Comparison of ENCODE assay signal across 9 cellular contexts in genomic region chr16:70686376-70687171, GRCh38. TPM values are rescaled to one million over a fixed set of nuclear protein-coding genes. Genes with fewer than 3 reads are reported as not detected.
A peak's percentile ranks its signal among the peaks of the same experiment; 100 is the strongest.
DNase-seq lines count a peak whose midpoint lies in the region; FAIRE-seq and TF ChIP-seq lines count a peak whose summit lies in the region.
"Had no signal": no experiment of that assay in that cellular context is flagged by ENCODE, and none has a peak within 500 bp of the region (broad histone marks: within the 10 kb centered on the region; RNA-seq: fewer than 3 reads in every experiment).

No MANE protein-coding gene starts in this region.

- TF ChIP-seq CTCF in cardiac muscle cell (IDR thresholded peaks at IDR 0.05; ENCODE audit: low read depth, low read length) (no peak), bronchial epithelial cell (IDR thresholded peaks at IDR 0.05; ENCODE audit: insufficient read depth, low read length, severe bottlenecking) (no peak), mesothelial cell of epicardium (IDR thresholded peaks at IDR 0.05; ENCODE audit: unreplicated experiment) (no peak), testis (IDR thresholded peaks at IDR 0.05) (no peak)

- H3K36me3 ChIP-seq in cardiac muscle cell (no peaks in the 10 kb centered on the region), bronchial epithelial cell (ENCODE audit: control insufficient read depth, insufficient read depth, low read length) (peaks cover 8% of the 10 kb centered on the region), testis (ENCODE audit: low read depth, missing control alignments) (no peaks in the 10 kb centered on the region)

- H3K27me3 ChIP-seq in cardiac muscle cell: no peaks in the 10 kb centered on the region
- no peaks in the 10 kb centered on the region for H3K27me3 ChIP-seq in bronchial epithelial cell (ENCODE audit: control insufficient read depth, insufficient read depth, low read length)
- no peaks in the 10 kb centered on the region for H3K27me3 ChIP-seq in testis

- no peaks in the 10 kb centered on the region for H3K9me3 ChIP-seq in cardiac muscle cell (ENCODE audit: low read depth)
- no peaks in the 10 kb centered on the region for H3K9me3 ChIP-seq in testis

- no peaks in the 10 kb centered on the region for H3K36me3 Mint-ChIP-seq in mesothelial cell of epicardium

- no peak for TF ChIP-seq POLR2A in testis (IDR thresholded peaks at IDR 0.05)

- H3K4me1 ChIP-seq in cardiac muscle cell (ENCODE audit: low read depth) (peaks cover 48% of the 10 kb centered on the region), testis (peaks cover 44% of the 10 kb centered on the region)

- 36% methylated on average over 29 of the region's 29 CpGs; no CpG with 5 or more reads in 1 of the 2 donors for WGBS in testis, 2 donors

- DNase-seq in cardiac muscle cell (ENCODE audit: low read depth in 1 of 2, low spot score in 1 of 2) (no peak), cardiac septum (ENCODE audit: low spot score) (no peak), bronchial epithelial cell (ENCODE audit: low read depth) (no peak), mesothelial cell of epicardium (ENCODE audit: low spot score in 2 of 2, unreplicated experiment in 2 of 2) (no peak), activated gamma-delta T cell (lab: John Stamatoyannopoulos, UW) (no peak), testis (no peak), KBM-7 (no peak), posterior vena cava (ENCODE audit: low spot score) (no peak)

- in situ Hi-C loops in KBM-7 (cut with MboI; ENCODE audit: low pct_unique_long_range_greater_than_20kb, low sequenced_read_pairs): no loop called here

- H3K27me3 Mint-ChIP-seq in mesothelial cell of epicardium (ENCODE audit: low read depth): no peaks in the 10 kb centered on the region

- H3K27ac Mint-ChIP-seq in mesothelial cell of epicardium: peak overlapping the region; percentile 84

- no peaks in the 10 kb centered on the region for H3K9me3 Mint-ChIP-seq in mesothelial cell of epicardium

- H3K27ac ChIP-seq in cardiac muscle cell: peak overlapping the region; percentile 75
- H3K27ac ChIP-seq in testis: peak overlapping the region in 1 of 2 donors; percentile 77

- H3K4me3 ChIP-seq in cardiac muscle cell: peak overlapping the region; percentile 6
- peak overlapping the region; percentile 86 for H3K4me3 ChIP-seq in bronchial epithelial cell (ENCODE audit: low read depth, low read length)
- peak overlapping the region in 1 of 2 donors; percentile 26 for H3K4me3 ChIP-seq in testis

- no peak for FAIRE-seq in bronchial epithelial cell (lab: Jason Lieb, UNC)
- FAIRE-seq: RCC 7860 had no signal

- H3K4me3 Mint-ChIP-seq in mesothelial cell of epicardium: peak overlapping the region; percentile 68

- intact Hi-C loops in cardiac septum (cut with DNase I) (no loop called here), testis (cut with DNase I; ENCODE audit: low total_unique reads) (no loop called here), posterior vena cava (cut with DNase I) (no loop called here)

- peaks cover 47% of the 10 kb centered on the region for H3K4me1 Mint-ChIP-seq in mesothelial cell of epicardium

RNA-seq across cellular contexts. Expression of gene MTSS2, which starts 0.7 kb away (rescaled TPM):
- total RNA-seq in cardiac muscle cell (47.2 and 82.3 TPM in 2 replicates), cardiac septum (63.4 TPM), bronchial epithelial cell (20.0 and 42.6 TPM in 2 replicates), mesothelial cell of epicardium (100 to 104 TPM (median 102 TPM) in 3 replicates), testis (10 to 100 TPM; 25.6 to 28.7 TPM), posterior vena cava (100 to 1,000 TPM; 116 to 145 TPM)
- polyA plus RNA-seq in cardiac muscle cell (12.4 and 22.7 TPM in 2 replicates), testis (ENCODE audit: insufficient read depth, low read depth, low replicate concordance) (24.6 TPM)

RNA-seq across cellular contexts. Expression of gene IL34, which starts 40.2 kb away (rescaled TPM):
- total RNA-seq in cardiac muscle cell (not detected in 2 replicates), cardiac septum (1.2 TPM), bronchial epithelial cell (0.26 and 2.0 TPM in 2 replicates), mesothelial cell of epicardium (1.3 to 2.1 TPM (median 1.4 TPM) in 3 replicates), testis (10 to 100 TPM in 1 of 2 donors, 1 to 10 TPM in 1; 5.4 to 11.9 TPM), posterior vena cava (1 to 10 TPM; 4.0 to 4.3 TPM)
- polyA plus RNA-seq in cardiac muscle cell (0.10 TPM in 1 of 2 replicates, not detected in the other), testis (ENCODE audit: insufficient read depth, low read depth, low replicate concordance) (7.9 TPM)
